10 cellular contexts compared by ENCODE assay signal in genomic region chr22:27881404-27881803, GRCh38. TPM values are rescaled to one million over a fixed set of nuclear protein-coding genes. Genes with fewer than 3 reads are reported as not detected.
DNase-seq lines count a peak whose midpoint lies in the region; ATAC-seq, FAIRE-seq and TF ChIP-seq lines count a peak whose summit lies in the region.
"Had no signal": no experiment of that assay in that cellular context is flagged by ENCODE, and none has a peak within 500 bp of the region (broad histone marks: within the 10 kb centered on the region; RNA-seq: fewer than 3 reads in every experiment).

No MANE protein-coding gene starts in this region.

- H3K27me3 ChIP-seq in AG04450 (ENCODE audit: control insufficient read depth, insufficient read depth, low read length) (no peaks in the 10 kb centered on the region), astrocyte (ENCODE audit: insufficient read depth, low read length) (no peaks in the 10 kb centered on the region), cardiac muscle cell (no peaks in the 10 kb centered on the region), pancreas (no peaks in the 10 kb centered on the region), BE2C (no peaks in the 10 kb centered on the region)

- no peak for FAIRE-seq in astrocyte (lab: Jason Lieb, UNC)
- peak; percentile 53 for FAIRE-seq in pancreas (lab: Jason Lieb, UNC)

- H3K27ac ChIP-seq in AG04450 (ENCODE audit: low read depth, low read length) (peak overlapping the region; percentile 69), astrocyte (ENCODE audit: low read depth, low read length) (no peak overlapping the region), cardiac muscle cell (peak overlapping the region; percentile 74), pancreas (no peak overlapping the region)

- peaks cover 7% of the 10 kb centered on the region for H3K36me3 Mint-ChIP-seq in astrocyte (ENCODE audit: low read depth, unreplicated experiment)

- no peaks in the 10 kb centered on the region for H3K27me3 Mint-ChIP-seq in astrocyte (ENCODE audit: low read depth, unreplicated experiment)
- H3K27me3 Mint-ChIP-seq: activated naive CD8-positive, alpha-beta T cell treated with anti-CD3 and anti-CD28 coated beads, Interleukin-2, amount 10 ng/mL, durations not matched to agents 7 days and 5 days had no signal

- peaks cover 70% of the 10 kb centered on the region for H4K20me1 ChIP-seq in astrocyte (ENCODE audit: insufficient read depth, low read length)

- H3K79me2 ChIP-seq in astrocyte (ENCODE audit: insufficient read depth, low read length), result peaks cover 53% of the 10 kb centered on the region

- DNase-seq in AG04450 (ENCODE audit: low read depth, low spot score) (peak; percentile 26), astrocyte (ENCODE audit: low read depth) (no peak), cardiac muscle cell (ENCODE audit: low read depth in 1 of 2, low spot score in 1 of 2) (peak in 1 of 2 donors; percentile 79), pancreas (no peak), GF-D8 (lab: John Stamatoyannopoulos, UW) (no peak), BE2C (no peak)
- DNase-seq in stimulated activated naive CD4-positive, alpha-beta T cell (lab: John Stamatoyannopoulos, UW), result no peak
- DNase-seq in stimulated activated CD8-positive, alpha-beta memory T cell treated with anti-CD3 and anti-CD28 coated beads, Interleukin-4, amount 100 ng/mL, for 48 hours, result no peak
- DNase-seq: activated naive CD8-positive, alpha-beta T cell treated with anti-CD3 and anti-CD28 coated beads, Interleukin-2, amount 10 ng/mL, durations not matched to agents 7 days and 5 days; NCI-H1048 had no signal

- intact Hi-C loops in pancreas (cut with DNase I), result loop anchor here in 1 of 3 donors (5.0 kb wide), 1 partner anchor 131 kb away; no protein-coding TSS in a partner anchor

- no peak overlapping the region for H2AFZ ChIP-seq in astrocyte (ENCODE audit: low read depth, low read length)

- ATAC-seq in pancreas, result peak in 3 of 4 donors; percentile 53 to 58 (median 57)

- H3K4me1 ChIP-seq in astrocyte (ENCODE audit: insufficient read depth, low read length) (peaks cover 17% of the 10 kb centered on the region), cardiac muscle cell (ENCODE audit: low read depth) (peaks cover 71% of the 10 kb centered on the region), pancreas (peaks cover 21 to 38% (median 22%) of the 10 kb centered on the region in 3 donors), BE2C (peaks cover 25% of the 10 kb centered on the region)

- H3K9me3 Mint-ChIP-seq in astrocyte (ENCODE audit: unreplicated experiment), result no peaks in the 10 kb centered on the region
- H3K9me3 Mint-ChIP-seq: activated naive CD8-positive, alpha-beta T cell treated with anti-CD3 and anti-CD28 coated beads, Interleukin-2, amount 10 ng/mL, durations not matched to agents 7 days and 5 days had no signal

- no peak for TF ChIP-seq CTCF in AG04450 (IDR thresholded peaks at IDR 0.05; ENCODE audit: low read depth, low read length)
- TF ChIP-seq CTCF in astrocyte (IDR thresholded peaks at IDR 0.05; ENCODE audit: insufficient read depth, low read depth, low read length), result no peak
- no peak for TF ChIP-seq CTCF in cardiac muscle cell (IDR thresholded peaks at IDR 0.05; ENCODE audit: low read depth, low read length)
- TF ChIP-seq CTCF in pancreas (IDR thresholded peaks at IDR 0.05), result no peak
- no peak for TF ChIP-seq CTCF in BE2C (IDR thresholded peaks at IDR 0.05; ENCODE audit: low read depth, low read length)

- peak overlapping the region; percentile 24 for H3K4me2 ChIP-seq in astrocyte (ENCODE audit: low read length)

- POLR2A ChIA-PET in AG04450 (lab: Yijun Ruan, JAX), result interaction anchor here (0.6 to 1.1 kb wide), 3 partner anchors 38 to 125 kb away, joined by 4 to 5 read pairs (median 4); partner anchors contain the start of gene PITPNB

- CTCF ChIA-PET in AG04450 (lab: Charles Lee), result interaction anchor here (0.6 to 3.4 kb wide), 17 partner anchors 9 to 1202 kb away, joined by 3 to 17 read pairs (median 4); partner anchors contain the start of gene PITPNB

- H3K4me3 ChIP-seq in AG04450 (ENCODE audit: low read depth, low read length) (no peak overlapping the region), astrocyte (ENCODE audit: insufficient read depth, low read depth, low read length) (no peak overlapping the region), cardiac muscle cell (no peak overlapping the region), pancreas (no peak overlapping the region), BE2C (ENCODE audit: low read depth, low read length) (no peak overlapping the region)

- no peak overlapping the region for H3K27ac Mint-ChIP-seq in astrocyte (ENCODE audit: unreplicated experiment)
- H3K27ac Mint-ChIP-seq: activated naive CD8-positive, alpha-beta T cell treated with anti-CD3 and anti-CD28 coated beads, Interleukin-2, amount 10 ng/mL, durations not matched to agents 7 days and 5 days had no signal

- H3K4me1 Mint-ChIP-seq in astrocyte (ENCODE audit: low read depth, unreplicated experiment), result peaks cover 30% of the 10 kb centered on the region

- peak overlapping the region; percentile 10 for H3K9ac ChIP-seq in astrocyte (ENCODE audit: low read length)

- H3K9me3 ChIP-seq in AG04450 (ENCODE audit: control insufficient read depth, insufficient read depth, low read length) (no peaks in the 10 kb centered on the region), astrocyte (ENCODE audit: insufficient read depth, low read depth, low read length) (no peaks in the 10 kb centered on the region), cardiac muscle cell (ENCODE audit: low read depth) (no peaks in the 10 kb centered on the region), pancreas (no peaks in the 10 kb centered on the region), BE2C (no peaks in the 10 kb centered on the region)

- H3K36me3 ChIP-seq in astrocyte (ENCODE audit: insufficient read depth, low read length), result peaks cover 13% of the 10 kb centered on the region
- H3K36me3 ChIP-seq in cardiac muscle cell, result no peaks in the 10 kb centered on the region
- H3K36me3 ChIP-seq in pancreas, result peaks cover 0 to 6% (median 3%) of the 10 kb centered on the region in 3 donors
- H3K36me3 ChIP-seq in BE2C, result peaks cover 27% of the 10 kb centered on the region

- whole genome bisulfite sequencing in pancreas, 2 donors, result 7 to 11% methylated on average over 3 of the region's 3 CpGs

- no peak overlapping the region for H3K4me3 Mint-ChIP-seq in astrocyte (ENCODE audit: unreplicated experiment)
- H3K4me3 Mint-ChIP-seq: activated naive CD8-positive, alpha-beta T cell treated with anti-CD3 and anti-CD28 coated beads, Interleukin-2, amount 10 ng/mL, durations not matched to agents 7 days and 5 days had no signal

RNA-seq across cellular contexts. Expression of gene PITPNB, which starts 37.7 kb away (rescaled TPM):
- polyA plus RNA-seq in AG04450 (2011; rRNA removed) (103 and 119 TPM in 2 replicates), cardiac muscle cell (131 and 194 TPM in 2 replicates), pancreas (10 to 100 TPM; 14.3 to 24.2 TPM)
- polyA minus RNA-seq in AG04450 (2011; rRNA and poly(A)+ RNA removed), result 89.6 and 111 TPM in 2 replicates
- total RNA-seq in astrocyte (90.0 and 90.6 TPM in 2 replicates), cardiac muscle cell (50.1 and 73.2 TPM in 2 replicates), pancreas (10 to 100 TPM; 20.4 to 38.0 (median 26.9) TPM)
- polyA plus RNA-seq in BE2C (2012; ENCODE audit: insufficient read depth, insufficient read length, low read depth), result 159 TPM

Comparison
In these comparisons a context has a peak if more than half of its experiments do, and no peak if none do; other contexts are left out.
1. H3K27ac ChIP-seq: peak in AG04450 (single experiment) and cardiac muscle cell (single experiment); none in astrocyte (single experiment) and pancreas (0 of 4).